In the genomic region with DNA sequence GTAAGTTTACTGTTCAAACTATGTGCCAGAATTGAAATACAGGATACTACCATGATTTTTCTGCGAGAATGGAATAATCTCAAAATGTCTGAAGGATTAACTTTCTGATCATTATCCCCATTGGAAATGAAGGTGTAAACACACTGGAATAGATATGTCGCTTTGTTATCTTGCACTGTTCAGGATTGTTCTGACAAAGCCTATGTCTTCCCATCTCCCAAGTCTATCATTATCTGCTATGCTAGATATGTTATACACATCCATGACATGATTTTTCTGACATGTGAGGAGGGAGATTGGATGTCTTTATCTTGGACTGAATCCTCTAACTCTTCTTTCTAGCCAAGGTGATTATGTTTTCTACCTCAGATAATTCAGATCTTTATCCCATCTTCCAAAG, we compare ENCODE assay signal across 34 cellular contexts.
"Had no signal": no experiment of that assay in that cellular context is flagged by ENCODE, and none has a peak within 500 bp of the region (broad histone marks: within the 10 kb centered on the region; RNA-seq: fewer than 3 reads in every experiment).

No MANE protein-coding gene starts in this region.

- H3K27ac ChIP-seq: KMS-11 had no signal

- H3K4me3 ChIP-seq: MG63 had no signal

- H3K9me3 ChIP-seq: MG63 had no signal

- H3K36me3 ChIP-seq: MG63 had no signal

- H3K4me2 ChIP-seq: KMS-11 had no signal

- DNase-seq: Karpas-422, Kasumi-1, MG63, MM.1S, MV-4-11, NCI-H1048, NCI-H1092, NCI-H1092 treated with DMSO at 0.1 percent for 48 hours, NCI-H1105, NCI-H1105 treated with DMSO at 0.1 percent for 48 hours, NCI-H1417, NCI-H1417 treated with DMSO at 0.1 percent for 48 hours, NCI-H1436, NCI-H1436 treated with DMSO at 0.1 percent for 48 hours, NCI-H146, NCI-H1694, NCI-H1694 treated with DMSO at 0.1 percent for 48 hours, NCI-H187, NCI-H187 treated with DMSO at 0.1 percent for 48 hours, NCI-H1930, NCI-H2029, NCI-H2029 treated with DMSO at 0.1 percent for 48 hours, NCI-H2081, NCI-H2081 treated with DMSO at 0.1 percent for 48 hours, NCI-H2107, NCI-H2171, NCI-H2171 treated with DMSO at 0.1 percent for 48 hours, NCI-H2227 treated with DMSO at 0.1 percent for 48 hours, NCI-H226, NCI-H345, NCI-H446, NCI-H446 treated with DMSO at 0.1 percent for 48 hours, NCI-H510A had no signal

- H3K27me3 ChIP-seq: MG63 had no signal

- H3K9ac ChIP-seq: KMS-11 had no signal
